ENCODE assay signal across 33 cellular contexts in genomic region chr7:26551740-26552139, GRCh38.
"Had no signal": no experiment of that assay in that cellular context is flagged by ENCODE, and none has a peak within 500 bp of the region (broad histone marks: within the 10 kb centered on the region; RNA-seq: fewer than 3 reads in every experiment).

No MANE protein-coding gene starts in this region.

- H3K27me3 ChIP-seq: brain microvascular endothelial cell, foreskin keratinocyte had no signal

- DNase-seq: activated CD4-positive, alpha-beta memory T cell treated with anti-CD3 and anti-CD28 coated beads for 36 hours; activated CD4-positive, alpha-beta T cell treated with anti-CD3 and anti-CD28 coated beads for 36 hours; activated CD4-positive, alpha-beta T cell treated with anti-CD3 and anti-CD28 coated beads, Interleukin-2, amount 10 ng/mL, durations not matched to agents 24 days and 14 days; activated CD4-positive, CD25-positive, alpha-beta regulatory T cell; activated CD4-positive, CD25-positive, alpha-beta regulatory T cell treated with anti-CD3 and anti-CD28 coated beads, Interleukin-2, amount 50 U/mL, for 72 hours; activated CD8-positive, alpha-beta memory T cell treated with anti-CD3 and anti-CD28 coated beads, Interleukin-2, amount 10 ng/mL, durations not matched to agents 7 days and 5 days; activated CD8-positive, alpha-beta memory T cell treated with anti-CD3 and anti-CD28 coated beads, Interleukin-2, amount 50 U/mL, for 4 hours; activated CD8-positive, alpha-beta T cell treated with anti-CD3 and anti-CD28 coated beads, Interleukin-2, amount 10 ng/mL, durations not matched to agents 7 days and 5 days; activated gamma-delta T cell; activated naive CD4-positive, alpha-beta T cell; activated naive CD4-positive, alpha-beta T cell treated with anti-CD3 and anti-CD28 coated beads, Interleukin-2, amount 10 ng/mL, durations not matched to agents 7 days and 5 days; activated naive CD8-positive, alpha-beta T cell treated with anti-CD3 and anti-CD28 coated beads, Interleukin-2, amount 10 ng/mL, durations not matched to agents 7 days and 5 days; activated T-cell treated with anti-CD3 and anti-CD28 coated beads, Interleukin-2, amount 50 U/mL, for 1 hour; activated T-cell treated with anti-CD3 and anti-CD28 coated beads, Interleukin-2, amount 50 U/mL, for 48 hours; amniotic stem cell; anterior cingulate cortex; brain microvascular endothelial cell; caudate nucleus; cortex of kidney; dermis blood vessel endothelial cell; effector CD4-positive, alpha-beta T cell; effector memory CD8-positive, alpha-beta T cell; erythroblast; foreskin keratinocyte; gastrocnemius medialis; heart right ventricle; T-helper 1 cell; T-helper 17 cell; T1000 had no signal

- FAIRE-seq: astrocyte, colon had no signal

- H3K4me3 ChIP-seq: esophagus muscularis mucosa, gastrocnemius medialis, heart right ventricle had no signal

- H3K9me3 ChIP-seq: gastrocnemius medialis had no signal

- H3K27ac ChIP-seq: brain microvascular endothelial cell, esophagus muscularis mucosa, foreskin keratinocyte, gastrocnemius medialis, heart right ventricle had no signal

- H3K4me1 ChIP-seq: esophagus muscularis mucosa, gastrocnemius medialis had no signal

- ATAC-seq: activated CD4-positive, alpha-beta T cell treated with anti-CD3 and anti-CD28 coated beads for 36 hours; activated CD8-positive, alpha-beta memory T cell treated with anti-CD3 and anti-CD28 coated beads, Interleukin-2, amount 10 ng/mL, durations not matched to agents 7 days and 5 days; activated CD8-positive, alpha-beta T cell treated with anti-CD3 and anti-CD28 coated beads, Interleukin-2, amount 10 ng/mL, durations not matched to agents 7 days and 5 days; activated naive CD4-positive, alpha-beta T cell treated with anti-CD3 and anti-CD28 coated beads, Interleukin-2, amount 50 U/mL, for 72 hours; effector memory CD8-positive, alpha-beta T cell; foreskin keratinocyte; gastrocnemius medialis; T-helper 17 cell had no signal

- H3K36me3 ChIP-seq: brain microvascular endothelial cell, esophagus muscularis mucosa, gastrocnemius medialis, heart right ventricle had no signal
